In genomic region chr5:164296603-164297080, GRCh38 we compare ENCODE assay signal across 2 cellular contexts.
TF ChIP-seq lines count a peak whose summit lies in the region.

No MANE protein-coding gene starts in this region.

TF ChIP-seq in IMR-90, 13 proteins besides CTCF, POLR2A, EP300 and RAD21:
- TF ChIP-seq MXI1 (IDR thresholded peaks at IDR 0.05; ENCODE audit: borderline replicate concordance, low read depth, low read length): no peak

TF ChIP-seq in K562, 482 proteins besides CTCF, POLR2A, EP300 and RAD21:
- TF ChIP-seq, protein P1, sequence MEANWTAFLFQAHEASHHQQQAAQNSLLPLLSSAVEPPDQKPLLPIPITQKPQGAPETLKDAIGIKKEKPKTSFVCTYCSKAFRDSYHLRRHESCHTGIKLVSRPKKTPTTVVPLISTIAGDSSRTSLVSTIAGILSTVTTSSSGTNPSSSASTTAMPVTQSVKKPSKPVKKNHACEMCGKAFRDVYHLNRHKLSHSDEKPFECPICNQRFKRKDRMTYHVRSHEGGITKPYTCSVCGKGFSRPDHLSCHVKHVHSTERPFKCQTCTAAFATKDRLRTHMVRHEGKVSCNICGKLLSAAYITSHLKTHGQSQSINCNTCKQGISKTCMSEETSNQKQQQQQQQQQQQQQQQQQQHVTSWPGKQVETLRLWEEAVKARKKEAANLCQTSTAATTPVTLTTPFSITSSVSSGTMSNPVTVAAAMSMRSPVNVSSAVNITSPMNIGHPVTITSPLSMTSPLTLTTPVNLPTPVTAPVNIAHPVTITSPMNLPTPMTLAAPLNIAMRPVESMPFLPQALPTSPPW (CRISPR knock-in tag; IDR thresholded peaks at IDR 0.05): peak; percentile 43; the same call in 1 of the 2 replicates
- TF ChIP-seq ZNF740 (CRISPR knock-in tag; IDR thresholded peaks at IDR 0.05) (no peak), ZNF740 (tag; IDR thresholded peaks at IDR 0.05) (no peak), HMGXB4 (CRISPR knock-in tag; IDR thresholded peaks at IDR 0.05) (no peak), E2F6 (IDR thresholded peaks at IDR 0.05; ENCODE audit: borderline replicate concordance in 1 of 2, extremely low read depth in 1 of 2, insufficient read depth in 1 of 2, insufficient read length in 1 of 2, low read depth in 1 of 2, low read length in 1 of 2, poor library complexity in 1 of 2, severe bottlenecking in 1 of 2) (peak in 1 of 2 experiments; percentile 28), UBTF (IDR thresholded peaks at IDR 0.05; ENCODE audit: borderline replicate concordance in 1 of 2, low read depth in 2 of 2, low read length in 2 of 2) (peak in 1 of 2 experiments; percentile 7; a peak in 1 of 4 replicates), ZC3H4 (CRISPR knock-in tag; IDR thresholded peaks at IDR 0.05; ENCODE audit: borderline replicate concordance) (no peak), KAT8 (IDR thresholded peaks at IDR 0.05; ENCODE audit: low read depth) (no peak), ZNF780A (CRISPR knock-in tag; IDR thresholded peaks at IDR 0.05) (peak; percentile 78; the same call in 1 of the 2 replicates), ZFP36 (IDR thresholded peaks at IDR 0.05; ENCODE audit: low read depth, low read length, partially characterized antibody) (peak; percentile 56)
- TF ChIP-seq, protein P2, sequence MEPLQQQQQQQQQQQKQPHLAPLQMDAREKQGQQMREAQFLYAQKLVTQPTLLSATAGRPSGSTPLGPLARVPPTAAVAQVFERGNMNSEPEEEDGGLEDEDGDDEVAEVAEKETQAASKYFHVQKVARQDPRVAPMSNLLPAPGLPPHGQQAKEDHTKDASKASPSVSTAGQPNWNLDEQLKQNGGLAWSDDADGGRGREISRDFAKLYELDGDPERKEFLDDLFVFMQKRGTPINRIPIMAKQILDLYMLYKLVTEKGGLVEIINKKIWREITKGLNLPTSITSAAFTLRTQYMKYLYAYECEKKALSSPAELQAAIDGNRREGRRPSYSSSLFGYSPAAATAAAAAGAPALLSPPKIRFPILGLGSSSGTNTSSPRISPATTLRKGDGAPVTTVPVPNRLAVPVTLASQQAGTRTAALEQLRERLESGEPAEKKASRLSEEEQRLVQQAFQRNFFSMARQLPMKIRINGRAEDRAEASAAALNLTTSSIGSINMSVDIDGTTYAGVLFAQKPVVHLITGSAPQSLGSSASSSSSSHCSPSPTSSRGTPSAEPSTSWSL (CRISPR knock-in tag; IDR thresholded peaks at IDR 0.05; ENCODE audit: borderline replicate concordance): no peak
